Comparison of ENCODE assay signal across 23 cellular contexts in genomic region chr3:106823706-106824105, GRCh38.
"Had no signal": no experiment of that assay in that cellular context is flagged by ENCODE, and none has a peak within 500 bp of the region (broad histone marks: within the 10 kb centered on the region; RNA-seq: fewer than 3 reads in every experiment).

No MANE protein-coding gene starts in this region.

- H3K36me3 Mint-ChIP-seq: activated naive CD8-positive, alpha-beta T cell; brain had no signal

- ATAC-seq: activated T-helper 17 cell treated with anti-CD3 and anti-CD28 coated beads, Interleukin-2, amount 50 U/mL, for 72 hours; T-helper 17 cell had no signal

- H3K27me3 Mint-ChIP-seq: activated B cell treated with CpG ODN at 0.5 μM for 24 hours; activated CD4-positive, alpha-beta T cell treated with anti-CD3 and anti-CD28 coated beads, Interleukin-2, amount 10 ng/mL, durations not matched to agents 24 days and 14 days; activated naive CD8-positive, alpha-beta T cell; activated T-helper 17 cell treated with anti-CD3 and anti-CD28 coated beads, Interleukin-2, amount 50 U/mL, for 72 hours had no signal

- H3K4me1 Mint-ChIP-seq: activated B cell treated with CpG ODN at 0.5 μM for 24 hours; activated T-helper 17 cell treated with anti-CD3 and anti-CD28 coated beads, Interleukin-2, amount 50 U/mL, for 72 hours had no signal

- H3K9me3 Mint-ChIP-seq: activated B cell treated with CpG ODN at 0.5 μM for 24 hours; activated CD4-positive, alpha-beta T cell treated with anti-CD3 and anti-CD28 coated beads, Interleukin-2, amount 10 ng/mL, durations not matched to agents 24 days and 14 days; activated T-helper 17 cell treated with anti-CD3 and anti-CD28 coated beads, Interleukin-2, amount 50 U/mL, for 72 hours had no signal

- DNase-seq: activated B cell treated with CpG ODN at 0.5 μM for 24 hours; activated CD4-positive, alpha-beta T cell treated with anti-CD3 and anti-CD28 coated beads for 1 hour; activated CD4-positive, alpha-beta T cell treated with anti-CD3 and anti-CD28 coated beads, Interleukin-2, amount 10 ng/mL, durations not matched to agents 24 days and 14 days; activated CD4-positive, alpha-beta T cell treated with anti-CD3 and anti-CD28 coated beads, Interleukin-2, amount 50 U/mL, for 48 hours; activated gamma-delta T cell; activated naive CD4-positive, alpha-beta T cell treated with anti-CD3 and anti-CD28 coated beads for 36 hours; activated T-cell treated with anti-CD3 and anti-CD28 coated beads for 4 hours; activated T-cell treated with anti-CD3 and anti-CD28 coated beads, Interleukin-2, amount 50 U/mL, for 48 hours; amygdala; Kasumi-1; NCI-H1048; NCI-H146; NCI-H187 treated with DMSO at 0.1 percent for 48 hours; NCI-H2171; NCI-H226; NCI-H526; NCI-H774; SIG-M5; T-helper 17 cell; T-helper 9 cell had no signal

- H3K27ac Mint-ChIP-seq: activated B cell treated with CpG ODN at 0.5 μM for 24 hours; activated CD4-positive, alpha-beta T cell treated with anti-CD3 and anti-CD28 coated beads, Interleukin-2, amount 10 ng/mL, durations not matched to agents 24 days and 14 days; activated naive CD4-positive, alpha-beta T cell treated with anti-CD3 and anti-CD28 coated beads for 36 hours; activated naive CD8-positive, alpha-beta T cell; activated T-helper 17 cell treated with anti-CD3 and anti-CD28 coated beads, Interleukin-2, amount 50 U/mL, for 72 hours; T-helper 17 cell had no signal

- H3K4me3 Mint-ChIP-seq: activated B cell treated with CpG ODN at 0.5 μM for 24 hours; activated CD4-positive, alpha-beta T cell treated with anti-CD3 and anti-CD28 coated beads, Interleukin-2, amount 10 ng/mL, durations not matched to agents 24 days and 14 days; activated naive CD4-positive, alpha-beta T cell treated with anti-CD3 and anti-CD28 coated beads for 36 hours; activated naive CD8-positive, alpha-beta T cell; activated T-helper 17 cell treated with anti-CD3 and anti-CD28 coated beads, Interleukin-2, amount 50 U/mL, for 72 hours; brain; T-helper 17 cell had no signal
